31 cellular contexts compared by ENCODE assay signal in the genomic region with DNA sequence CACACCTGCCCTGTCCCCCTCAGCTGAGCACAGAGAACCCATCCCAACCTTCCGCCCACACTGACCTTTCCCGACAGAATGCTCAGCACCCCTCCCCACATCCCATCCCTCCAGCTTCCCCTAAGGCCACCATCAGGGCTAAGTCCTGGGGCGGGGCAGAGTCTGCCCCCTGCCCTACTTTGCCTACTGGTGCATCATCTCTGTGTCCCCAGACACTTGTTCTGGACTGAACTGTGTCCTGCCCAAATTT.
"Had no signal": no experiment of that assay in that cellular context is flagged by ENCODE, and none has a peak within 500 bp of the region (broad histone marks: within the 10 kb centered on the region; RNA-seq: fewer than 3 reads in every experiment).

No MANE protein-coding gene starts in this region.

- H3K27ac ChIP-seq: hepatocyte, left lung, lower lobe of right lung, neutrophil, ovary, prostate gland, skin epidermis, stomach, testis, thyroid gland, transverse colon, upper lobe of left lung, vagina had no signal

- DNase-seq: islet precursor cell; kidney glomerular epithelial cell; left colon; mammary epithelial cell; mesenchymal stem cell; occipital lobe; retina; stimulated activated CD4-positive, alpha-beta T cell treated with anti-CD3 and anti-CD28 coated beads, Interleukin-12 subunit alpha, Interleukin-12 subunit beta, amount 100 ng/mL, for 4 hours; stimulated activated CD4-positive, alpha-beta T cell treated with anti-CD3 and anti-CD28 coated beads, Interleukin-15, amount 100 ng/mL, for 24 hours; stimulated activated CD4-positive, alpha-beta T cell treated with anti-CD3 and anti-CD28 coated beads, Interleukin-2, amount 100 ng/mL, for 24 hours; stimulated activated CD4-positive, alpha-beta T cell treated with anti-CD3 and anti-CD28 coated beads, Interleukin-4, amount 100 ng/mL, for 1 hour; stimulated activated naive B cell treated with anti-CD40 and anti-IgM and Interleukin-4, amounts not matched to agents 10 μg/mL and 1 μg/mL and 100 μg/mL, for 72 hours; stimulated activated naive CD8-positive, alpha-beta T cell treated with anti-CD3 and anti-CD28 coated beads, Interleukin-15, Interleukin-2, amounts not matched to agents 100 U/mL and 50 U/mL, for 24 hours; stomach; testis; thyroid gland; transverse colon; upper lobe of left lung had no signal

- ATAC-seq: left colon; left lung; lower lobe of right lung; naive thymus-derived CD8-positive, alpha-beta T cell; right cardiac atrium; sciatic nerve; stimulated activated naive B cell treated with anti-CD40 and anti-IgM and Interleukin-4, amounts not matched to agents 10 μg/mL and 1 μg/mL and 100 μg/mL, for 72 hours; stimulated activated naive CD8-positive, alpha-beta T cell treated with anti-CD3 and anti-CD28 coated beads, Interleukin-15, Interleukin-2, amounts not matched to agents 100 U/mL and 50 U/mL, for 24 hours had no signal

- H3K36me3 Mint-ChIP-seq: stimulated activated naive B cell treated with anti-CD40 and anti-IgM and Interleukin-4, amounts not matched to agents 10 μg/mL and 1 μg/mL and 100 μg/mL, for 72 hours had no signal

- H3K4me2 ChIP-seq: hepatocyte had no signal

- H3K79me2 ChIP-seq: hepatocyte had no signal

- H3K9me3 ChIP-seq: ovary, prostate gland, testis, thyroid gland, vagina had no signal

- H3K27me3 ChIP-seq: hepatocyte, left lung, ovary, testis, thyroid gland, transverse colon, upper lobe of left lung, vagina had no signal

- H2AFZ ChIP-seq: hepatocyte had no signal

- H3K36me3 ChIP-seq: left lung, lower lobe of right lung, neutrophil, ovary, prostate gland, stomach, thyroid gland, transverse colon, upper lobe of left lung, vagina had no signal

- H3K27ac Mint-ChIP-seq: naive thymus-derived CD8-positive, alpha-beta T cell; nephron; stimulated activated naive B cell treated with anti-CD40 and anti-IgM and Interleukin-4, amounts not matched to agents 10 μg/mL and 1 μg/mL and 100 μg/mL, for 72 hours had no signal

- H3K4me3 ChIP-seq: hepatocyte, left lung, lower lobe of right lung, ovary, prostate gland, skin epidermis, stomach, testis, thyroid gland, transverse colon, upper lobe of left lung, vagina had no signal

- H3K4me3 Mint-ChIP-seq: naive thymus-derived CD8-positive, alpha-beta T cell; nephron; neural crest cell; stimulated activated naive B cell treated with anti-CD40 and anti-IgM and Interleukin-4, amounts not matched to agents 10 μg/mL and 1 μg/mL and 100 μg/mL, for 72 hours had no signal

- H3K4me1 Mint-ChIP-seq: naive thymus-derived CD8-positive, alpha-beta T cell; stimulated activated naive B cell treated with anti-CD40 and anti-IgM and Interleukin-4, amounts not matched to agents 10 μg/mL and 1 μg/mL and 100 μg/mL, for 72 hours had no signal

- H3K4me1 ChIP-seq: left lung, lower lobe of right lung, prostate gland, stomach, testis, thyroid gland, transverse colon, upper lobe of left lung, vagina had no signal
